Comparison of ENCODE assay signal across 22 cellular contexts in the genomic region with DNA sequence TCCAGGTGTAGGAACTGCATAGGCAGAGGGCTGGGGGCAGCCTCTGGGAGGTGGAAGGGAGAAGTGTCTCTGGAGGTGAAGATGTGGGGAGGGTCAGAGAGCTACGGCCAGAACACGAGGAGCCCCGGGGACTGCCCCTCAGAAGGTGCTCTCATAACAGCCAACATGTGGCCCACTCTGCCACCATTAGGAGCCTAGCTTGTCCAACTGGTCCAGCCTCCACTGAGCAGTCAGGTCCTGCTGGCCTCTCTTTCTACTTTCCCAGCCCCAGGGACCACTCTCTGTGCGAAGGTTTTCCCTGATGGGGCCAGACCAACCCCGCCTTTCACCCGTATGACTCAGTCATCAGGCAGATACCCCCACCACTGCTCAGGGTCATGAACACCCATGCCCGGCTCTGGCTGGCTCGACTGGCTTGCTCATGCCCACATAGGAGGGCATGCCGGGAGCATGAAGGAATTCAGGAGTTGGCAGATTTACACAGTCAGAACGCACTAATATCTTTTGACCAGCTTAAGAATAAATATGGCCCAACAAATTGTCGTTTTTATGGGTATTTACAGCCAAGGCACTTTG. TPM values are rescaled to one million over a fixed set of nuclear protein-coding genes. Genes with fewer than 3 reads are reported as not detected.
A peak's percentile ranks its signal among the peaks of the same experiment; 100 is the strongest.
DNase-seq lines count a peak whose midpoint lies in the region; ATAC-seq, FAIRE-seq and TF ChIP-seq lines count a peak whose summit lies in the region.
"Had no signal": no experiment of that assay in that cellular context is flagged by ENCODE, and none has a peak within 500 bp of the region (broad histone marks: within the 10 kb centered on the region; RNA-seq: fewer than 3 reads in every experiment).

No MANE protein-coding gene starts in this region.

- H3K9ac ChIP-seq in parathyroid adenoma, result no peak overlapping the region
- H3K9ac ChIP-seq: GM23248 had no signal

- CTCF ChIA-PET in A549 (lab: Yijun Ruan, JAX), result interaction anchor here (1.6 to 16.1 kb wide), 7 partner anchors 9 to 121 kb away, joined by 3 to 243 read pairs (median 20); no protein-coding TSS in a partner anchor

- H3K4me1 ChIP-seq in A549 (no peaks in the 10 kb centered on the region), parathyroid adenoma (no peaks in the 10 kb centered on the region)

- no peaks in the 10 kb centered on the region for H3K9me3 Mint-ChIP-seq in nephron progenitor cell
- H3K9me3 Mint-ChIP-seq: CD4-positive, alpha-beta memory T cell had no signal

- POLR2A ChIA-PET in A549 (lab: Yijun Ruan, JAX), result interaction anchor here (0.6 kb wide), 1 partner anchor 138 kb away, joined by 4 read pairs; no protein-coding TSS in a partner anchor

- TF ChIP-seq POLR2A in A549 (IDR thresholded peaks at IDR 0.05; ENCODE audit: low read length), result no peak

- TF ChIP-seq EP300 in A549 (IDR thresholded peaks at IDR 0.05), result no peak

- H3K9me3 ChIP-seq in A549 (no peaks in the 10 kb centered on the region), MG63 (no peaks in the 10 kb centered on the region), parathyroid adenoma (ENCODE audit: control insufficient read depth, low read length) (no peaks in the 10 kb centered on the region)

- no peak overlapping the region for H3K4me3 Mint-ChIP-seq in nephron progenitor cell
- H3K4me3 Mint-ChIP-seq: CD4-positive, alpha-beta memory T cell had no signal

- peaks cover 1% of the 10 kb centered on the region for H3K4me1 Mint-ChIP-seq in nephron progenitor cell
- H3K4me1 Mint-ChIP-seq: CD4-positive, alpha-beta memory T cell had no signal

- TF ChIP-seq CTCF in A549 (IDR thresholded peaks at IDR 0.05) (no peak), nephron progenitor cell (IDR thresholded peaks at IDR 0.05) (no peak), parathyroid adenoma (IDR thresholded peaks at IDR 0.05) (no peak)

- TF ChIP-seq RAD21 in A549 (conservative IDR thresholded peaks at IDR 0.05 in 1 of 2, IDR thresholded peaks at IDR 0.05 in 1 of 2), result no peak

- H3K79me2 ChIP-seq in parathyroid adenoma, result no peaks in the 10 kb centered on the region

- no peak for FAIRE-seq in A549 (lab: Jason Lieb, UNC)
- FAIRE-seq: GM12878, GM18507, H1 had no signal

- WGBS in A549 (ENCODE audit: missing lambda C conversion rate), result 25% methylated on average over 11 of the region's 11 CpGs

- H3K36me3 ChIP-seq in MG63 (no peaks in the 10 kb centered on the region), parathyroid adenoma (ENCODE audit: control insufficient read depth, insufficient read depth, low read length) (no peaks in the 10 kb centered on the region)

- H2AFZ ChIP-seq in parathyroid adenoma, result peak overlapping the region; percentile 3
- H2AFZ ChIP-seq: GM23248 had no signal

- H3K36me3 Mint-ChIP-seq in nephron progenitor cell (ENCODE audit: low read depth), result no peaks in the 10 kb centered on the region
- H3K36me3 Mint-ChIP-seq: CD4-positive, alpha-beta memory T cell had no signal

- H3K27me3 ChIP-seq in MG63, result no peaks in the 10 kb centered on the region
- no peaks in the 10 kb centered on the region for H3K27me3 ChIP-seq in parathyroid adenoma (ENCODE audit: control insufficient read depth, insufficient read depth, low read length)

- H3K4me2 ChIP-seq in A549 (no peak overlapping the region), parathyroid adenoma (ENCODE audit: low read length) (no peak overlapping the region)

- H3K27ac ChIP-seq in A549 (no peak overlapping the region), parathyroid adenoma (no peak overlapping the region)
- H3K27ac ChIP-seq: GM23248 had no signal

- ATAC-seq in A549 (peak; percentile 39 to 41; a peak in 4 of 6 replicates), GM18909 (IDR thresholded peaks at IDR 0.05; ENCODE audit: poor library complexity, unreplicated experiment) (no peak)
- ATAC-seq: GM12878 had no signal

- peak overlapping the region; percentile 91 for H3K27ac Mint-ChIP-seq in nephron progenitor cell

- no peak for DNase-seq in A549 (ENCODE audit: low read depth in 1 of 2, low spot score in 1 of 2)
- peak; percentile 53 for DNase-seq in MG63
- DNase-seq in nephron progenitor cell, result no peak
- no peak for DNase-seq in activated naive CD4-positive, alpha-beta T cell (lab: John Stamatoyannopoulos, UW)
- no peak for DNase-seq in DMS79 (lab: John Stamatoyannopoulos, UW)
- DNase-seq: 8988T; C1 segment of cervical spinal cord; Calu3; CD4-positive, alpha-beta memory T cell; COR-L47; DMS53; DND-41; EL; GDM1; GM23248; H7; HCEC 1CT had no signal

- H3K27me3 Mint-ChIP-seq in nephron progenitor cell (ENCODE audit: low read depth, poor library complexity), result peaks cover 5% of the 10 kb centered on the region

- H3K4me3 ChIP-seq in A549 (no peak overlapping the region), MG63 (no peak overlapping the region), parathyroid adenoma (ENCODE audit: low read depth, low read length) (no peak overlapping the region)
- H3K4me3 ChIP-seq: GM12878, GM23248 had no signal

TF ChIP-seq in A549, 52 proteins besides CTCF, POLR2A, EP300 and RAD21:
- no peak for TF ChIP-seq ZSCAN20 (CRISPR knock-in tag; IDR thresholded peaks at IDR 0.05)
- TF ChIP-seq POLR2AphosphoS2 (conservative IDR thresholded peaks at IDR 0.05; ENCODE audit: low read length), result no peak
- TF ChIP-seq TFCP2L1 (CRISPR knock-in tag; IDR thresholded peaks at IDR 0.05), result no peak
- TF ChIP-seq SMC3 (IDR thresholded peaks at IDR 0.05), result no peak
- TF ChIP-seq KDM1A (IDR thresholded peaks at IDR 0.05; ENCODE audit: low read depth), result no peak
- no peak for TF ChIP-seq FOSL2 (IDR thresholded peaks at IDR 0.05)
- no peak for TF ChIP-seq FOSL2 (CRISPR knock-in tag; IDR thresholded peaks at IDR 0.05)
- no peak for TF ChIP-seq RNF2 (IDR thresholded peaks at IDR 0.05; ENCODE audit: borderline replicate concordance, low read depth)
- no peak for TF ChIP-seq ZC3H11A (IDR thresholded peaks at IDR 0.05)
- TF ChIP-seq KDM5A (IDR thresholded peaks at IDR 0.05), result no peak
- TF ChIP-seq CHD4 (IDR thresholded peaks at IDR 0.05; ENCODE audit: borderline replicate concordance), result no peak
- no peak for TF ChIP-seq ZNF302 (CRISPR knock-in tag; IDR thresholded peaks at IDR 0.05)
- no peak for TF ChIP-seq MAFK (IDR thresholded peaks at IDR 0.05; ENCODE audit: partially characterized antibody)
- no peak for TF ChIP-seq BHLHE40 (IDR thresholded peaks at IDR 0.05; ENCODE audit: low read depth, low read length)
- no peak for TF ChIP-seq BCL3 (IDR thresholded peaks at IDR 0.05)
- no peak for TF ChIP-seq PHF8 (IDR thresholded peaks at IDR 0.05; ENCODE audit: borderline replicate concordance, low read depth)
- TF ChIP-seq NR3C1 (IDR thresholded peaks at IDR 0.05), result no peak
TF ChIP-seq in A549: peak in this region for 0.

RNA-seq across cellular contexts. Expression of gene C19orf12, which starts 37.5 kb away (rescaled TPM):
- polyA plus RNA-seq in A549 (2011; rRNA removed), result 33.6 and 34.3 TPM in 2 replicates
- polyA plus RNA-seq in A549 (2012; cell fraction: cytosol; rRNA removed), result 30.8 and 40.5 TPM in 2 replicates
- 35.7 and 36.4 TPM in 2 replicates for polyA plus RNA-seq in A549 (2012; cell fraction: nucleus; rRNA removed)
- polyA plus RNA-seq in A549 (2017; fragmentation: RNase III; extraction: RNeasy Plus Mini Kit Qiagen cat#74134 plus additional on column Dnase treatment), result 35.2 to 36.1 TPM (median 35.2 TPM) in 3 replicates
- polyA minus RNA-seq in A549 (2011; rRNA and poly(A)+ RNA removed), result 11.6 and 15.1 TPM in 2 replicates
- 35.6 and 47.0 TPM in 2 replicates for total RNA-seq in MG63 (2014; rRNA removed; shearing (Covaris generic); ENCODE audit: low replicate concordance)

RNA-seq across cellular contexts. Expression of gene CCNE1, which starts 59.3 kb away (rescaled TPM):
- polyA plus RNA-seq in A549 (2011; rRNA removed) (15.4 and 18.3 TPM in 2 replicates), A549 (2017; fragmentation: RNase III; extraction: RNeasy Plus Mini Kit Qiagen cat#74134 plus additional on column Dnase treatment) (25.0 to 26.9 TPM (median 25.2 TPM) in 3 replicates)
- 20.9 and 21.4 TPM in 2 replicates for polyA plus RNA-seq in A549 (2012; cell fraction: cytosol; rRNA removed)
- polyA plus RNA-seq in A549 (2012; cell fraction: nucleus; rRNA removed), result 21.9 and 34.2 TPM in 2 replicates
- polyA minus RNA-seq in A549 (2011; rRNA and poly(A)+ RNA removed), result 14.1 and 15.5 TPM in 2 replicates
- 5.6 and 11.3 TPM in 2 replicates for total RNA-seq in MG63 (2014; rRNA removed; shearing (Covaris generic); ENCODE audit: low replicate concordance)
